In genomic region chr12:122965851-122966742, GRCh38 we compare ENCODE assay signal across 8 cellular contexts. TPM values are rescaled to one million over a fixed set of nuclear protein-coding genes. Genes with fewer than 3 reads are reported as not detected.
DNase-seq lines count a peak whose midpoint lies in the region; ATAC-seq, FAIRE-seq and TF ChIP-seq lines count a peak whose summit lies in the region.

Gene ABCB9 (minus strand): TSS chr12:122966463. CDS start chr12:122960235, 6,228 bp downstream.

- peak; percentile 80 to 94 (median 92) for ATAC-seq in heart left ventricle

- H3K23ac ChIP-seq in trophoblast cell (ENCODE audit: low read length) = no peak within 1 kb of the TSS

- peak within 1 kb of the TSS; percentile 75 for H4K8ac ChIP-seq in trophoblast cell (ENCODE audit: low read depth, low read length)

- no peak within 1 kb of the TSS for H2BK120ac ChIP-seq in trophoblast cell (ENCODE audit: insufficient read depth, low read length, poor library complexity)

- TF ChIP-seq POLR2A in H54 (IDR thresholded peaks at IDR 0.05; ENCODE audit: low read depth, low read length) = peak; percentile 83
- TF ChIP-seq POLR2A in heart left ventricle (IDR thresholded peaks at IDR 0.05) = peak in 1 of 2 donors; percentile 78
- TF ChIP-seq POLR2A in tibial nerve (IDR thresholded peaks at IDR 0.05) = peak; percentile 14 to 59

- peaks cover 5% of the 10 kb centered on the region for H3K79me1 ChIP-seq in trophoblast cell (ENCODE audit: low read length)

- peak in 1 of 2 donors; percentile 79 for TF ChIP-seq EP300 in tibial nerve (IDR thresholded peaks at IDR 0.05)

- TF ChIP-seq CTCF in heart left ventricle (IDR thresholded peaks at IDR 0.05) = no peak
- TF ChIP-seq CTCF in tibial nerve (IDR thresholded peaks at IDR 0.05) = peak in 1 of 5 experiments; percentile 8

- H3K9ac ChIP-seq in adipocyte (ENCODE audit: low read length) (peak within 1 kb of the TSS; percentile 82), trophoblast cell (ENCODE audit: low read length) (peak within 1 kb of the TSS; percentile 2)

- H4K12ac ChIP-seq in trophoblast cell (ENCODE audit: low read depth, low read length) = no peak within 1 kb of the TSS

- H3K9me3 ChIP-seq in adipocyte (ENCODE audit: control insufficient read depth, low read length) = no peaks in the 10 kb centered on the region
- no peaks in the 10 kb centered on the region for H3K9me3 ChIP-seq in heart left ventricle
- H3K9me3 ChIP-seq in trophoblast cell (ENCODE audit: insufficient read depth, low read depth, low read length) = no peaks in the 10 kb centered on the region
- H3K9me3 ChIP-seq in tibial nerve = no peaks in the 10 kb centered on the region

- H3K4me3 ChIP-seq in adipocyte (ENCODE audit: low read length) (peak within 1 kb of the TSS; percentile 88), heart left ventricle (peak within 1 kb of the TSS; percentile 53 to 94 (median 70)), trophoblast cell (ENCODE audit: low read depth, low read length) (peak within 1 kb of the TSS; percentile 64), tibial nerve (peak within 1 kb of the TSS; percentile 39 to 70 (median 58))

- peak within 1 kb of the TSS; percentile 25 for H3K18ac ChIP-seq in trophoblast cell (ENCODE audit: low read length)

- H3K27me3 ChIP-seq in adipocyte (replicated peaks; ENCODE audit: control insufficient read depth, insufficient read depth, low read length) = no peaks in the 10 kb centered on the region
- no peaks in the 10 kb centered on the region for H3K27me3 ChIP-seq in heart left ventricle
- H3K27me3 ChIP-seq in trophoblast cell (ENCODE audit: insufficient read depth, low read length) = no peaks in the 10 kb centered on the region
- H3K27me3 ChIP-seq in tibial nerve = no peaks in the 10 kb centered on the region

- FAIRE-seq in H54 (lab: Jason Lieb, UNC) = peak; percentile 43

- 1 to 3% (median 2%) methylated on average over 18 to 55 of the region's 55 CpGs for WGBS in heart left ventricle, 4 donors
- no CpG with 5 or more reads among the region's 55 CpGs for WGBS in trophoblast cell (ENCODE audit: extremely low coverage, insufficient coverage, insufficient read length)
- 2 to 7% methylated on average over 22 to 38 of the region's 55 CpGs for WGBS in tibial nerve, 2 donors

- no peak within 1 kb of the TSS for H2BK12ac ChIP-seq in trophoblast cell (ENCODE audit: low read length)

- peak within 1 kb of the TSS; percentile 65 for H2AK5ac ChIP-seq in trophoblast cell (ENCODE audit: low read length)

- intact Hi-C loops in heart left ventricle (cut with DNase I) = no loop called here

- no peak within 1 kb of the TSS for H4K91ac ChIP-seq in trophoblast cell (ENCODE audit: low read depth, low read length)

- H2AFZ ChIP-seq in trophoblast cell (ENCODE audit: insufficient read depth, low read length, poor library complexity) = peak within 1 kb of the TSS; percentile 77

- H3K27ac ChIP-seq in heart left ventricle = peak within 1 kb of the TSS in 11 of 12 donors; percentile 13 to 79 (median 61)
- no peak within 1 kb of the TSS for H3K27ac ChIP-seq in trophoblast cell (ENCODE audit: low read depth, low read length)
- H3K27ac ChIP-seq in tibial nerve = peak within 1 kb of the TSS in 3 of 4 donors; percentile 42 to 74 (median 61)

- H3K4ac ChIP-seq in trophoblast cell (ENCODE audit: low read depth, low read length) = no peak within 1 kb of the TSS

- H3K36me3 ChIP-seq in adipocyte (ENCODE audit: control insufficient read depth, insufficient read depth, low read length, severe bottlenecking) (no peaks in the 10 kb centered on the region), heart left ventricle (no peaks in the 10 kb centered on the region), trophoblast cell (ENCODE audit: control insufficient read depth in 1 of 2, insufficient read depth in 2 of 2, low read length in 2 of 2) (no peaks in the 10 kb centered on the region), tibial nerve (no peaks in the 10 kb centered on the region)

- peak within 1 kb of the TSS; percentile 76 for H3K4me2 ChIP-seq in trophoblast cell (ENCODE audit: low read length)

- H3K4me1 ChIP-seq in adipocyte (ENCODE audit: control insufficient read depth, insufficient read depth, low read length) = peaks cover 22% of the 10 kb centered on the region
- H3K4me1 ChIP-seq in heart left ventricle = peaks cover 0 to 53% (median 30%) of the 10 kb centered on the region in 12 donors
- H3K4me1 ChIP-seq in trophoblast cell (ENCODE audit: control insufficient read depth in 1 of 2, insufficient read depth in 2 of 2, low read length in 2 of 2) = peaks cover 3 to 8% of the 10 kb centered on the region in 2 experiments
- H3K4me1 ChIP-seq in tibial nerve = peaks cover 0 to 35% (median 12%) of the 10 kb centered on the region in 4 donors

- H3K14ac ChIP-seq in trophoblast cell (ENCODE audit: low read length) = peak within 1 kb of the TSS; percentile 45

- H2BK5ac ChIP-seq in trophoblast cell (ENCODE audit: low read depth, low read length, poor library complexity) = no peak within 1 kb of the TSS

- DNase-seq in DMS153 treated with DMSO at 0.1 percent for 48 hours (lab: John Stamatoyannopoulos, UW; ENCODE audit: unreplicated experiment) (peak; percentile 81), H54 (ENCODE audit: insufficient read length, low spot score) (peak; percentile 95), NCI-H1092 treated with DMSO at 0.1 percent for 48 hours (lab: John Stamatoyannopoulos, UW) (peak; percentile 77), SW480 (ENCODE audit: low spot score) (peak; percentile 87), adipocyte (ENCODE audit: low read depth) (peak; percentile 97), heart left ventricle (peak; percentile 93 to 97 (median 94)), trophoblast cell (peak; percentile 89 to 93), tibial nerve (ENCODE audit: low spot score in 2 of 2) (peak; percentile 80 to 83)

- no peaks in the 10 kb centered on the region for H3K79me2 ChIP-seq in trophoblast cell (ENCODE audit: control insufficient read depth, insufficient read depth, low read length, poor library complexity)

RNA-seq across cellular contexts. Expression of gene ABCB9, which starts in this region (rescaled TPM):
- total RNA-seq in heart left ventricle = 1 to 10 TPM; 3.1 to 8.6 (median 4.7) TPM
- polyA plus RNA-seq in heart left ventricle = 1 to 10 TPM; 3.1 to 3.3 TPM
- 2.4 TPM in 2 replicates for polyA plus RNA-seq in trophoblast cell (2013)
- 10 to 100 TPM in 1 of 4 donors, 1 to 10 TPM in 3; 4.2 to 11.4 (median 6.0) TPM for total RNA-seq in tibial nerve
